ENCODE assay signal across 1 cellular context in the genomic region with DNA sequence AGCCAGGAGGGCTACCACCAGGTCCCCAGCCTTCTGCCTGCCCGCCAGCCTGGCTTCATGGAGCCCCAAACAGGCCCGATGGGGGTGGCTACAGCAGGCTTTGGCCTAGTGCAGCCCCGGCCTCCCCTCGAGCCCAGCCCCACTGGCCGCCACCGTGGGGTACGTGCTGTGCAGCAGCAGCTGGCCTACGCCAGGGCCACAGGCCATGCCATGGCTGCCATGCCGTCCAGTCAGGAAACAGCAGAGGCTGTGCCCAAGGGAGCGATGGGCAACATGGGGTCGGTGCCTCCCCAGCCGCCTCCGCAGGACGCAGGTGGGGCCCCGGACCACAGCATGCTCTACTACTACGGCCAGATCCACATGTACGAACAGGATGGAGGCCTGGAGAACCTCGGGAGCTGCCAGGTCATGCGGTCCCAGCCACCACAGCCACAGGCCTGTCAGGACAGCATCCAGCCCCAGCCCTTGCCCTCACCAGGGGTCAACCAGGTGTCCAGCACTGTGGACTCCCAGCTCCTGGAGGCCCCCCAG.
TF ChIP-seq lines count a peak whose summit lies in the region.

No MANE protein-coding gene starts in this region.

TF ChIP-seq in GM23338, 12 proteins besides CTCF, POLR2A, EP300 and RAD21:
- TF ChIP-seq, protein P1, sequence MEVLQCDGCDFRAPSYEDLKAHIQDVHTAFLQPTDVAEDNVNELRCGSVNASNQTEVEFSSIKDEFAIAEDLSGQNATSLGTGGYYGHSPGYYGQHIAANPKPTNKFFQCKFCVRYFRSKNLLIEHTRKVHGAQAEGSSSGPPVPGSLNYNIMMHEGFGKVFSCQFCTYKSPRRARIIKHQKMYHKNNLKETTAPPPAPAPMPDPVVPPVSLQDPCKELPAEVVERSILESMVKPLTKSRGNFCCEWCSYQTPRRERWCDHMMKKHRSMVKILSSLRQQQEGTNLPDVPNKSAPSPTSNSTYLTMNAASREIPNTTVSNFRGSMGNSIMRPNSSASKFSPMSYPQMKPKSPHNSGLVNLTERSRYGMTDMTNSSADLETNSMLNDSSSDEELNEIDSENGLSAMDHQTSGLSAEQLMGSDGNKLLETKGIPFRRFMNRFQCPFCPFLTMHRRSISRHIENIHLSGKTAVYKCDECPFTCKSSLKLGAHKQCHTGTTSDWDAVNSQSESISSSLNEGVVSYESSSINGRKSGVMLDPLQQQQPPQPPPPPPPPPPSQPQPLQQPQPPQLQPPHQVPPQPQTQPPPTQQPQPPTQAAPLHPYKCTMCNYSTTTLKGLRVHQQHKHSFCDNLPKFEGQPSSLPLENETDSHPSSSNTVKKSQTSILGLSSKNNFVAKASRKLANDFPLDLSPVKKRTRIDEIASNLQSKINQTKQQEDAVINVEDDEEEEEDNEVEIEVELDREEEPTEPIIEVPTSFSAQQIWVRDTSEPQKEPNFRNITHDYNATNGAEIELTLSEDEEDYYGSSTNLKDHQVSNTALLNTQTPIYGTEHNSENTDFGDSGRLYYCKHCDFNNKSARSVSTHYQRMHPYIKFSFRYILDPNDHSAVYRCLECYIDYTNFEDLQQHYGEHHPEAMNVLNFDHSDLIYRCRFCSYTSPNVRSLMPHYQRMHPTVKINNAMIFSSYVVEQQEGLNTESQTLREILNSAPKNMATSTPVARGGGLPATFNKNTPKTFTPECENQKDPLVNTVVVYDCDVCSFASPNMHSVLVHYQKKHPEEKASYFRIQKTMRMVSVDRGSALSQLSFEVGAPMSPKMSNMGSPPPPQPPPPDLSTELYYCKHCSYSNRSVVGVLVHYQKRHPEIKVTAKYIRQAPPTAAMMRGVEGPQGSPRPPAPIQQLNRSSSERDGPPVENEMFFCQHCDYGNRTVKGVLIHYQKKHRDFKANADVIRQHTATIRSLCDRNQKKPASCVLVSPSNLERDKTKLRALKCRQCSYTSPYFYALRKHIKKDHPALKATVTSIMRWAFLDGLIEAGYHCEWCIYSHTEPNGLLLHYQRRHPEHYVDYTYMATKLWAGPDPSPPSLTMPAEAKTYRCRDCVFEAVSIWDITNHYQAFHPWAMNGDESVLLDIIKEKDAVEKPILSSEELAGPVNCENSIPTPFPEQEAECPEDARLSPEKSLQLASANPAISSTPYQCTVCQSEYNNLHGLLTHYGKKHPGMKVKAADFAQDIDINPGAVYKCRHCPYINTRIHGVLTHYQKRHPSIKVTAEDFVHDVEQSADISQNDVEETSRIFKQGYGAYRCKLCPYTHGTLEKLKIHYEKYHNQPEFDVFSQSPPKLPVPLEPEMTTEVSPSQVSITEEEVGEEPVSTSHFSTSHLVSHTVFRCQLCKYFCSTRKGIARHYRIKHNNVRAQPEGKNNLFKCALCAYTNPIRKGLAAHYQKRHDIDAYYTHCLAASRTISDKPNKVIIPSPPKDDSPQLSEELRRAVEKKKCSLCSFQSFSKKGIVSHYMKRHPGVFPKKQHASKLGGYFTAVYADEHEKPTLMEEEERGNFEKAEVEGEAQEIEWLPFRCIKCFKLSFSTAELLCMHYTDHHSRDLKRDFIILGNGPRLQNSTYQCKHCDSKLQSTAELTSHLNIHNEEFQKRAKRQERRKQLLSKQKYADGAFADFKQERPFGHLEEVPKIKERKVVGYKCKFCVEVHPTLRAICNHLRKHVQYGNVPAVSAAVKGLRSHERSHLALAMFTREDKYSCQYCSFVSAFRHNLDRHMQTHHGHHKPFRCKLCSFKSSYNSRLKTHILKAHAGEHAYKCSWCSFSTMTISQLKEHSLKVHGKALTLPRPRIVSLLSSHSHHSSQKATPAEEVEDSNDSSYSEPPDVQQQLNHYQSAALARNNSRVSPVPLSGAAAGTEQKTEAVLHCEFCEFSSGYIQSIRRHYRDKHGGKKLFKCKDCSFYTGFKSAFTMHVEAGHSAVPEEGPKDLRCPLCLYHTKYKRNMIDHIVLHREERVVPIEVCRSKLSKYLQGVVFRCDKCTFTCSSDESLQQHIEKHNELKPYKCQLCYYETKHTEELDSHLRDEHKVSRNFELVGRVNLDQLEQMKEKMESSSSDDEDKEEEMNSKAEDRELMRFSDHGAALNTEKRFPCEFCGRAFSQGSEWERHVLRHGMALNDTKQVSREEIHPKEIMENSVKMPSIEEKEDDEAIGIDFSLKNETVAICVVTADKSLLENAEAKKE (CRISPR knock-in tag; IDR thresholded peaks at IDR 0.05) = no peak
- TF ChIP-seq POLR2AphosphoS5 (IDR thresholded peaks at IDR 0.05; ENCODE audit: low read depth) (no peak), EZH2 (IDR thresholded peaks at IDR 0.05; ENCODE audit: low read depth, unreplicated experiment) (no peak), ZNF114 (CRISPR knock-in tag; IDR thresholded peaks at IDR 0.05) (no peak), EZH2phosphoT487 (IDR thresholded peaks at IDR 0.05; ENCODE audit: unreplicated experiment) (no peak)
- TF ChIP-seq, protein P2, sequence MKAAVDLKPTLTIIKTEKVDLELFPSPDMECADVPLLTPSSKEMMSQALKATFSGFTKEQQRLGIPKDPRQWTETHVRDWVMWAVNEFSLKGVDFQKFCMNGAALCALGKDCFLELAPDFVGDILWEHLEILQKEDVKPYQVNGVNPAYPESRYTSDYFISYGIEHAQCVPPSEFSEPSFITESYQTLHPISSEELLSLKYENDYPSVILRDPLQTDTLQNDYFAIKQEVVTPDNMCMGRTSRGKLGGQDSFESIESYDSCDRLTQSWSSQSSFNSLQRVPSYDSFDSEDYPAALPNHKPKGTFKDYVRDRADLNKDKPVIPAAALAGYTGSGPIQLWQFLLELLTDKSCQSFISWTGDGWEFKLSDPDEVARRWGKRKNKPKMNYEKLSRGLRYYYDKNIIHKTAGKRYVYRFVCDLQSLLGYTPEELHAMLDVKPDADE (IDR thresholded peaks at IDR 0.05) = no peak
- TF ChIP-seq, protein P3, sequence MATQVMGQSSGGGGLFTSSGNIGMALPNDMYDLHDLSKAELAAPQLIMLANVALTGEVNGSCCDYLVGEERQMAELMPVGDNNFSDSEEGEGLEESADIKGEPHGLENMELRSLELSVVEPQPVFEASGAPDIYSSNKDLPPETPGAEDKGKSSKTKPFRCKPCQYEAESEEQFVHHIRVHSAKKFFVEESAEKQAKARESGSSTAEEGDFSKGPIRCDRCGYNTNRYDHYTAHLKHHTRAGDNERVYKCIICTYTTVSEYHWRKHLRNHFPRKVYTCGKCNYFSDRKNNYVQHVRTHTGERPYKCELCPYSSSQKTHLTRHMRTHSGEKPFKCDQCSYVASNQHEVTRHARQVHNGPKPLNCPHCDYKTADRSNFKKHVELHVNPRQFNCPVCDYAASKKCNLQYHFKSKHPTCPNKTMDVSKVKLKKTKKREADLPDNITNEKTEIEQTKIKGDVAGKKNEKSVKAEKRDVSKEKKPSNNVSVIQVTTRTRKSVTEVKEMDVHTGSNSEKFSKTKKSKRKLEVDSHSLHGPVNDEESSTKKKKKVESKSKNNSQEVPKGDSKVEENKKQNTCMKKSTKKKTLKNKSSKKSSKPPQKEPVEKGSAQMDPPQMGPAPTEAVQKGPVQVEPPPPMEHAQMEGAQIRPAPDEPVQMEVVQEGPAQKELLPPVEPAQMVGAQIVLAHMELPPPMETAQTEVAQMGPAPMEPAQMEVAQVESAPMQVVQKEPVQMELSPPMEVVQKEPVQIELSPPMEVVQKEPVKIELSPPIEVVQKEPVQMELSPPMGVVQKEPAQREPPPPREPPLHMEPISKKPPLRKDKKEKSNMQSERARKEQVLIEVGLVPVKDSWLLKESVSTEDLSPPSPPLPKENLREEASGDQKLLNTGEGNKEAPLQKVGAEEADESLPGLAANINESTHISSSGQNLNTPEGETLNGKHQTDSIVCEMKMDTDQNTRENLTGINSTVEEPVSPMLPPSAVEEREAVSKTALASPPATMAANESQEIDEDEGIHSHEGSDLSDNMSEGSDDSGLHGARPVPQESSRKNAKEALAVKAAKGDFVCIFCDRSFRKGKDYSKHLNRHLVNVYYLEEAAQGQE (IDR thresholded peaks at IDR 0.05; ENCODE audit: unreplicated experiment) = no peak
